In the genomic region with DNA sequence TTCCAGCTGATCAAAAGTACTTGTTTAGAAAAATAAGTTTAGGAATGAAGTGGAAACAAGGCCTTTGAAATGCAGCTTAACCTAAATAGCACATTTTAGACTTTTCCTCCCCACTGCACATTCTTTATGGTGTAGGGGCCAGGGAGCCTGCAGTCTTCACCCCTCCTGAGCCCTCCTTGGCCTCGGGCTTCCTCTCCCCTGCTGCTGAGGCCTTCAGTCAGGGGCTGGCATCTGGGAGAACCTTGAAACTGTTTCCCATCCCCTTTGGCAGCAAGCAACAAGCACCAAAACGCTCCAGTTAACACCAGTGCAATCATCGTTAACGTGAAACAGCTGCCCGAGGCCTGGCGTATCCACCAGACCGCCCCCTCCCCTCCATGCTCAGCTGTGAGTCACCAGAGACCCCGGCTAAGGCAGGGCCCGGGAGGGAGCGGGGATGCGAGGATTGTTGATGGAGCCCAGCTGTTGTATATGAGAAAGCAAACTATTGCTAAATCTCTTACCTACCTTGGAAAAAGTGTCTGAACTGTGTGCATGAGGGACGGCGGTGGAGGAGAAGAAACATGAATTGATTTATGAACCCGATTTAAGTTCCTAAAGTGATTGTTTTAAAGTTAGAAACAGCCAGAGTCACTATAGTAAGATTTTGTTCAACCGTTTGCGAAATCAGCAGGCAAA, we compare ENCODE assay signal across 8 cellular contexts. TPM values are rescaled to one million over a fixed set of nuclear protein-coding genes. Genes with fewer than 3 reads are reported as not detected.
DNase-seq lines count a peak whose midpoint lies in the region; ATAC-seq, FAIRE-seq and TF ChIP-seq lines count a peak whose summit lies in the region.

No MANE protein-coding gene starts in this region.

- TF ChIP-seq POLR2A in gastrocnemius medialis (IDR thresholded peaks at IDR 0.05), result no peak

- no peak for FAIRE-seq in RCC 7860 (lab: Jason Lieb, UNC)

- peaks cover 44% of the 10 kb centered on the region for H3K79me2 ChIP-seq in hepatocyte

- no peaks in the 10 kb centered on the region for H3K36me3 ChIP-seq in hepatocyte (replicated peaks; ENCODE audit: insufficient read depth, low read depth)
- peaks cover 0 to 17% of the 10 kb centered on the region in 2 donors for H3K36me3 ChIP-seq in gastrocnemius medialis

- H3K4me1 ChIP-seq in hepatocyte (ENCODE audit: insufficient read depth) (peaks cover 38% of the 10 kb centered on the region), gastrocnemius medialis (peaks cover 65 to 66% of the 10 kb centered on the region in 2 donors)

- H3K9me3 ChIP-seq in hepatocyte (ENCODE audit: low read depth) (no peaks in the 10 kb centered on the region), gastrocnemius medialis (no peaks in the 10 kb centered on the region)

- no peak overlapping the region for H2AFZ ChIP-seq in hepatocyte

- H3K27me3 ChIP-seq in hepatocyte (no peaks in the 10 kb centered on the region), gastrocnemius medialis (no peaks in the 10 kb centered on the region)

- intact Hi-C loops in gastrocnemius medialis (cut with DNase I; ENCODE audit: low total_unique reads), result no loop called here

- H3K27ac ChIP-seq in hepatocyte (peak overlapping the region; percentile 100), gastrocnemius medialis (peak overlapping the region; percentile 99 to 100 (median 100))

- H3K4me3 ChIP-seq in astrocyte of the cerebellum (ENCODE audit: low read depth, low read length), result peak overlapping the region; percentile 92
- peak overlapping the region; percentile 6 for H3K4me3 ChIP-seq in hepatocyte
- H3K4me3 ChIP-seq in gastrocnemius medialis, result peak overlapping the region; percentile 76 to 99 (median 96)

- 4% methylated on average over 16 of the region's 16 CpGs for WGBS in hepatocyte (ENCODE audit: low lambda C conversion rate, missing lambda C conversion rate)

- ATAC-seq in gastrocnemius medialis, result peak in 1 of 2 donors; percentile 7
- no peak for ATAC-seq in HG03342 (IDR thresholded peaks at IDR 0.05; ENCODE audit: unreplicated experiment)
- ATAC-seq in GM21619 (IDR thresholded peaks at IDR 0.05; ENCODE audit: unreplicated experiment), result no peak

- no peak for TF ChIP-seq CTCF in astrocyte of the cerebellum (IDR thresholded peaks at IDR 0.05; ENCODE audit: low read depth, low read length, missing control alignments)
- TF ChIP-seq CTCF in hepatocyte (IDR thresholded peaks at IDR 0.05; ENCODE audit: poor library complexity), result no peak
- TF ChIP-seq CTCF in gastrocnemius medialis (IDR thresholded peaks at IDR 0.05 in 4 of 5, conservative IDR thresholded peaks at IDR 0.05 in 1 of 5), result no peak

- peak overlapping the region; percentile 77 for H3K4me2 ChIP-seq in hepatocyte

- in situ Hi-C loops in astrocyte of the cerebellum (cut with HindIII; ENCODE audit: low sequenced_read_pairs) (loop anchor here (5.0 to 10.0 kb wide), 4 partner anchors 34 to 389 kb away; no protein-coding TSS in a partner anchor), gastrocnemius medialis (cut with MboI; ENCODE audit: low sequenced_read_pairs in 4 of 4) (loop anchor here in 2 of 4 donors (10.0 kb wide), 3 partner anchors 46 to 246 kb away; no protein-coding TSS in a partner anchor)

- peak; percentile 35 to 39 for DNase-seq in SHP77 (lab: John Stamatoyannopoulos, UW)
- DNase-seq in SHP77 treated with DMSO at 0.1 percent for 48 hours (lab: John Stamatoyannopoulos, UW), result no peak
- peak; percentile 35 for DNase-seq in RCC 7860 (ENCODE audit: low spot score)
- peak; percentile 95 for DNase-seq in astrocyte of the cerebellum (ENCODE audit: low read depth)
- peak; percentile 88 for DNase-seq in hepatocyte (ENCODE audit: low spot score)
- peak in 1 of 2 donors; percentile 59 for DNase-seq in gastrocnemius medialis

- H4K20me1 ChIP-seq in hepatocyte (ENCODE audit: insufficient read depth, poor library complexity, severe bottlenecking), result peaks cover 32% of the 10 kb centered on the region

- no peaks in the 10 kb centered on the region for H3K9me2 ChIP-seq in hepatocyte (replicated peaks; ENCODE audit: insufficient read depth)

RNA-seq across cellular contexts. Expression of a gene that starts 5.3 kb away (rescaled TPM):
- total RNA-seq in hepatocyte (77.6 and 85.1 TPM in 2 replicates), gastrocnemius medialis (10 to 100 TPM; 15.5 to 58.6 (median 44.8) TPM)
- polyA plus RNA-seq in hepatocyte, result 266 and 285 TPM in 2 replicates

Comparison
In these comparisons a context has a peak if more than half of its experiments do, and no peak if none do; other contexts are left out.
1. H3K4me3 ChIP-seq: peak in every context shown above with its lines; median percentile 96 in gastrocnemius medialis; 92 in astrocyte of the cerebellum; 6 in hepatocyte.